22 cellular contexts compared by ENCODE assay signal in genomic region chr12:98551787-98552186, GRCh38.
"Had no signal": no experiment of that assay in that cellular context is flagged by ENCODE, and none has a peak within 500 bp of the region (broad histone marks: within the 10 kb centered on the region; RNA-seq: fewer than 3 reads in every experiment).

No MANE protein-coding gene starts in this region.

- H3K9me3 Mint-ChIP-seq: naive thymus-derived CD4-positive, alpha-beta T cell had no signal

- H3K4me3 ChIP-seq: coronary artery, dorsolateral prefrontal cortex, esophagus muscularis mucosa, gastroesophageal sphincter, heart left ventricle, hepatocyte, left lung, lower lobe of right lung had no signal

- H3K27ac ChIP-seq: coronary artery, dorsolateral prefrontal cortex, esophagus muscularis mucosa, foreskin keratinocyte, gastroesophageal sphincter, heart left ventricle, hepatocyte, left lung, lower lobe of right lung had no signal

- H3K4me2 ChIP-seq: hepatocyte had no signal

- ATAC-seq: foreskin keratinocyte; gastroesophageal sphincter; heart left ventricle; left cardiac atrium; left lung; left ventricle myocardium superior; lower lobe of right lung; naive thymus-derived CD4-positive, alpha-beta T cell had no signal

- H3K4me1 ChIP-seq: esophagus muscularis mucosa, foreskin keratinocyte, gastroesophageal sphincter, heart left ventricle, left lung, lower lobe of right lung had no signal

- H3K79me2 ChIP-seq: hepatocyte had no signal

- H3K4me3 Mint-ChIP-seq: naive thymus-derived CD4-positive, alpha-beta T cell had no signal

- H2AFZ ChIP-seq: hepatocyte had no signal

- DNase-seq: dermis blood vessel endothelial cell; dorsolateral prefrontal cortex; effector CD4-positive, alpha-beta T cell; effector memory CD4-positive, alpha-beta T cell; foreskin keratinocyte; heart left ventricle; left cardiac atrium; left lung; left ventricle myocardium superior; lower lobe of right lung; mesenchymal stem cell; midbrain; naive thymus-derived CD4-positive, alpha-beta T cell had no signal

- H3K27me3 ChIP-seq: dorsolateral prefrontal cortex, esophagus muscularis mucosa, foreskin keratinocyte, gastroesophageal sphincter, heart left ventricle, hepatocyte, left lung had no signal

- H3K27me3 Mint-ChIP-seq: naive thymus-derived CD4-positive, alpha-beta T cell had no signal

- H3K9me3 ChIP-seq: esophagus muscularis mucosa, gastroesophageal sphincter, heart left ventricle, left lung, lower lobe of right lung had no signal

- FAIRE-seq: colon, endothelial cell of umbilical vein, frontal cortex, islet of Langerhans, keratinocyte had no signal
